Comparison of ENCODE assay signal across 7 cellular contexts in genomic region chr1:183807549-183808168, GRCh38. TPM values are rescaled to one million over a fixed set of nuclear protein-coding genes. Genes with fewer than 3 reads are reported as not detected.
DNase-seq lines count a peak whose midpoint lies in the region; ATAC-seq and TF ChIP-seq lines count a peak whose summit lies in the region.

No MANE protein-coding gene starts in this region.

- no peaks in the 10 kb centered on the region for H3K36me3 ChIP-seq in colonic mucosa

- H3K4me3 ChIP-seq in colonic mucosa, result peak overlapping the region; percentile 0

- H3K9me3 ChIP-seq in colonic mucosa, result no peaks in the 10 kb centered on the region

- ATAC-seq in GM19351 (IDR thresholded peaks at IDR 0.05; ENCODE audit: unreplicated experiment) (peak; percentile 73), HG03108 (IDR thresholded peaks at IDR 0.05; ENCODE audit: unreplicated experiment) (peak; percentile 62)

- no peaks in the 10 kb centered on the region for H3K4me1 ChIP-seq in colonic mucosa

- H3K27ac ChIP-seq in colonic mucosa, result no peak overlapping the region

- intact Hi-C loops in colonic mucosa (cut with DNase I), result no loop called here
- intact Hi-C loops in posterior vena cava (cut with DNase I), result no loop called here

- peak overlapping the region in 1 of 2 donors; percentile 9 for H3K9ac ChIP-seq in colonic mucosa (ENCODE audit: low read depth in 2 of 2, low read length in 2 of 2)

- DNase-seq in colonic mucosa (no peak), posterior vena cava (ENCODE audit: low spot score) (peak; percentile 76), NCI-H345 treated with DMSO at 0.1 percent for 48 hours (lab: John Stamatoyannopoulos, UW; ENCODE audit: unreplicated experiment) (no peak), iPS-NIHi11 (ENCODE audit: low spot score) (no peak)
- no peak for DNase-seq in activated CD4-positive, CD25-positive, alpha-beta regulatory T cell treated with anti-CD3 and anti-CD28 coated beads, Interleukin-2, amount 50 U/mL, for 72 hours

- no peak for TF ChIP-seq CTCF in colonic mucosa (IDR thresholded peaks at IDR 0.05)

- no peaks in the 10 kb centered on the region for H3K27me3 ChIP-seq in colonic mucosa

RNA-seq across cellular contexts. Expression of gene RGL1, which starts 2.7 kb away (rescaled TPM):
- total RNA-seq in colonic mucosa (1 to 10 TPM; 4.0 to 9.5 TPM), posterior vena cava (10 to 100 TPM; 26.3 to 34.0 TPM)
